11 cellular contexts compared by ENCODE assay signal in genomic region chr3:123069021-123069381, GRCh38. TPM values are rescaled to one million over a fixed set of nuclear protein-coding genes. Genes with fewer than 3 reads are reported as not detected.
DNase-seq lines count a peak whose midpoint lies in the region; ATAC-seq and TF ChIP-seq lines count a peak whose summit lies in the region.
"Had no signal": no experiment of that assay in that cellular context is flagged by ENCODE, and none has a peak within 500 bp of the region (broad histone marks: within the 10 kb centered on the region; RNA-seq: fewer than 3 reads in every experiment).

No MANE protein-coding gene starts in this region.

- no peak overlapping the region for H3K27ac ChIP-seq in CD4-positive, alpha-beta T cell (ENCODE audit: low read depth, low read length)
- peak overlapping the region; percentile 71 to 84 for H3K27ac ChIP-seq in mucosa of rectum (ENCODE audit: low read depth in 2 of 2, low read length in 2 of 2)
- H3K27ac ChIP-seq: ovary had no signal

- DNase-seq in CD4-positive, alpha-beta T cell, result no peak
- DNase-seq in central memory CD8-positive, alpha-beta T cell (ENCODE audit: low spot score in 2 of 2), result no peak
- DNase-seq in amygdala (lab: John Stamatoyannopoulos, UW) (no peak), GOT3 (lab: John Stamatoyannopoulos, UW) (no peak)
- DNase-seq: activated naive CD4-positive, alpha-beta T cell treated with Interleukin-2 at 50 U/mL for 16 hours; ovary had no signal

- no peak overlapping the region for H3K9ac ChIP-seq in mucosa of rectum (ENCODE audit: low read depth in 1 of 2, low read length in 2 of 2)

- peak overlapping the region; percentile 84 for H3K4me3 Mint-ChIP-seq in CD4-positive, alpha-beta T cell
- peak overlapping the region in 3 of 4 donors; percentile 31 to 88 (median 49) for H3K4me3 Mint-ChIP-seq in IgD-negative memory B cell
- peak overlapping the region; percentile 70 for H3K4me3 Mint-ChIP-seq in central memory CD8-positive, alpha-beta T cell

- H3K36me3 ChIP-seq in mucosa of rectum (ENCODE audit: control insufficient read depth in 2 of 2, insufficient read depth in 2 of 2, low read length in 2 of 2), result no peaks in the 10 kb centered on the region
- H3K36me3 ChIP-seq: ovary had no signal

- no peaks in the 10 kb centered on the region for H3K36me3 Mint-ChIP-seq in CD4-positive, alpha-beta T cell (ENCODE audit: low read depth)
- H3K36me3 Mint-ChIP-seq in IgD-negative memory B cell, result no peaks in the 10 kb centered on the region
- no peaks in the 10 kb centered on the region for H3K36me3 Mint-ChIP-seq in central memory CD8-positive, alpha-beta T cell (ENCODE audit: insufficient read depth)

- no peaks in the 10 kb centered on the region for H3K9me3 ChIP-seq in CD4-positive, alpha-beta T cell (ENCODE audit: control insufficient read depth, low read length)
- H3K9me3 ChIP-seq in mucosa of rectum (ENCODE audit: control insufficient read depth in 2 of 2, low read length in 2 of 2), result no peaks in the 10 kb centered on the region
- H3K9me3 ChIP-seq: ovary had no signal

- peaks cover 23% of the 10 kb centered on the region for H3K4me1 Mint-ChIP-seq in CD4-positive, alpha-beta T cell (ENCODE audit: low read depth)
- H3K4me1 Mint-ChIP-seq in IgD-negative memory B cell, result peaks cover 0 to 7% (median 7%) of the 10 kb centered on the region in 3 donors
- H3K4me1 Mint-ChIP-seq in central memory CD8-positive, alpha-beta T cell, result peaks cover 20% of the 10 kb centered on the region

- ATAC-seq in CD4-positive, alpha-beta T cell (ENCODE audit: poor library complexity), result no peak
- no peak for ATAC-seq in central memory CD8-positive, alpha-beta T cell (replicated peaks; ENCODE audit: extremely low read depth, poor library complexity, severe bottlenecking)
- ATAC-seq in GM19397 (IDR thresholded peaks at IDR 0.05; ENCODE audit: unreplicated experiment) (no peak), HG02870 (IDR thresholded peaks at IDR 0.05; ENCODE audit: unreplicated experiment) (no peak)
- ATAC-seq: esophagus mucosa had no signal

- TF ChIP-seq CTCF in CD4-positive, alpha-beta T cell (IDR thresholded peaks at IDR 0.05), result no peak

- no peaks in the 10 kb centered on the region for H3K27me3 Mint-ChIP-seq in CD4-positive, alpha-beta T cell
- H3K27me3 Mint-ChIP-seq in IgD-negative memory B cell, result peaks cover 2% of the 10 kb centered on the region
- H3K27me3 Mint-ChIP-seq in central memory CD8-positive, alpha-beta T cell, result no peaks in the 10 kb centered on the region

- no peak overlapping the region for H3K27ac Mint-ChIP-seq in CD4-positive, alpha-beta T cell
- H3K27ac Mint-ChIP-seq in IgD-negative memory B cell, result no peak overlapping the region
- H3K27ac Mint-ChIP-seq in central memory CD8-positive, alpha-beta T cell (ENCODE audit: low read depth), result no peak overlapping the region

- peaks cover 12 to 22% of the 10 kb centered on the region in 2 donors for H3K4me1 ChIP-seq in mucosa of rectum (ENCODE audit: control insufficient read depth in 2 of 2, insufficient read depth in 2 of 2, low read length in 2 of 2)

- peak overlapping the region in 1 of 2 donors; percentile 82 for H3K4me3 ChIP-seq in mucosa of rectum (ENCODE audit: low read length in 2 of 2)

- H3K9me3 Mint-ChIP-seq in CD4-positive, alpha-beta T cell, result no peaks in the 10 kb centered on the region
- H3K9me3 Mint-ChIP-seq in IgD-negative memory B cell, result no peaks in the 10 kb centered on the region
- H3K9me3 Mint-ChIP-seq in central memory CD8-positive, alpha-beta T cell, result no peaks in the 10 kb centered on the region

- POLR2A ChIA-PET in CD4-positive, alpha-beta T cell (lab: Charles Lee), result no interaction called here

- CTCF ChIA-PET in CD4-positive, alpha-beta T cell (lab: Charles Lee), result no interaction called here

- no peaks in the 10 kb centered on the region for H3K27me3 ChIP-seq in CD4-positive, alpha-beta T cell (ENCODE audit: control insufficient read depth, insufficient read depth, low read length)
- no peaks in the 10 kb centered on the region for H3K27me3 ChIP-seq in mucosa of rectum (ENCODE audit: control insufficient read depth in 2 of 2, insufficient read depth in 2 of 2, low read length in 2 of 2)
- H3K27me3 ChIP-seq: ovary had no signal

- intact Hi-C loops in CD4-positive, alpha-beta T cell (cut with DNase I, micrococcal nuclease), result no loop called here

RNA-seq across cellular contexts. Expression of gene PDIA5, which starts 2.2 kb away (rescaled TPM):
- 1 to 10 TPM; 2.2 to 3.0 TPM for total RNA-seq in CD4-positive, alpha-beta T cell
- polyA plus RNA-seq in IgD-negative memory B cell, result 4.2 TPM

RNA-seq across cellular contexts. Expression of gene SEMA5B, which starts 41.4 kb away (rescaled TPM):
- under 1 TPM in 1 of 2 experiments, not detected in 1; 0.22 TPM for total RNA-seq in CD4-positive, alpha-beta T cell
- not detected for polyA plus RNA-seq in IgD-negative memory B cell
- total RNA-seq: esophagus mucosa had no signal
